ENCODE assay signal across 1 cellular context in the genomic region with DNA sequence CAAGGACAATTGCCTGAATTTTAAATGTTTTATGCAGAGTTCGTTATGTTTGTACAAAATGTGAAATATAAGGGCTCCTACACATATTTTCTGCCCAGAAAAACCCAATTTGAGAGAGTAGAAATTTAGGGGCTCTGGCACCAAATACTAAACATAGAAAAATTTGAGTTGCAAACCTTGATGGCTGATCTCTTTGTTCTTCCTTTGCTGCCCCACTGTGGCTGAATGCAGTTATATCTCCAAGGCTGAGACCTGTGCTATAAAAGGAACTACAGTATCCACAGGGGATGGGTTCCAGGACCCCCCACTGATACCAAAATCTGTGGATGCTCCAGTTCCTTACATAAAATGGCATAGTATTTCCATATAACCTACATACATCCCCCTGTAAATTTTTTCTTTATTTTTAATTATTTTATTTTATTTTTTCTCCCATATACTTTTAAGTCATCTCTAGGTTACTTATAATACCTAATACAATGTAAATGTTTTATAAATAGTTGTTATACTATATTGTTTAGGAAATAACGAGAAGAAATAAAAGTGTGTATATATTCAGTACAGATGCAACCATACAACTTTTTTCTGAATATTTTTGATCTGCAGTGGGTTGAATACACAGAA.
TF ChIP-seq lines count a peak whose summit lies in the region.

No MANE protein-coding gene starts in this region.

TF ChIP-seq in HepG2, 621 proteins besides CTCF, POLR2A, EP300 and RAD21:
- TF ChIP-seq, protein P1, sequence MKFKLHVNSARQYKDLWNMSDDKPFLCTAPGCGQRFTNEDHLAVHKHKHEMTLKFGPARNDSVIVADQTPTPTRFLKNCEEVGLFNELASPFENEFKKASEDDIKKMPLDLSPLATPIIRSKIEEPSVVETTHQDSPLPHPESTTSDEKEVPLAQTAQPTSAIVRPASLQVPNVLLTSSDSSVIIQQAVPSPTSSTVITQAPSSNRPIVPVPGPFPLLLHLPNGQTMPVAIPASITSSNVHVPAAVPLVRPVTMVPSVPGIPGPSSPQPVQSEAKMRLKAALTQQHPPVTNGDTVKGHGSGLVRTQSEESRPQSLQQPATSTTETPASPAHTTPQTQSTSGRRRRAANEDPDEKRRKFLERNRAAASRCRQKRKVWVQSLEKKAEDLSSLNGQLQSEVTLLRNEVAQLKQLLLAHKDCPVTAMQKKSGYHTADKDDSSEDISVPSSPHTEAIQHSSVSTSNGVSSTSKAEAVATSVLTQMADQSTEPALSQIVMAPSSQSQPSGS (CRISPR knock-in tag; IDR thresholded peaks at IDR 0.05): no peak
- peak; percentile 70 for TF ChIP-seq SMC3 (IDR thresholded peaks at IDR 0.05; ENCODE audit: low read length)
- TF ChIP-seq ZNF605 (CRISPR knock-in tag; IDR thresholded peaks at IDR 0.05): no peak
- TF ChIP-seq ADNP (CRISPR knock-in tag; IDR thresholded peaks at IDR 0.05): no peak
- TF ChIP-seq BHLHE40 (IDR thresholded peaks at IDR 0.05; ENCODE audit: low read length): no peak
- TF ChIP-seq STAG1 (CRISPR knock-in tag; IDR thresholded peaks at IDR 0.05): peak; percentile 74
TF ChIP-seq in HepG2: peak in this region for 2.
